1 cellular context compared by ENCODE assay signal in genomic region chr14:100406505-100407131, GRCh38.
TF ChIP-seq lines count a peak whose summit lies in the region.

No MANE protein-coding gene starts in this region.

TF ChIP-seq in K562, 482 proteins besides CTCF, POLR2A, EP300 and RAD21 (continued from another document):
- TF ChIP-seq MEIS2 (IDR thresholded peaks at IDR 0.05; ENCODE audit: partially characterized antibody) (peak; percentile 27), HDAC1 (IDR thresholded peaks at IDR 0.05) (peak in 1 of 2 experiments; percentile 60; a peak in 2 of 4 replicates), DMBX1 (CRISPR knock-in tag; IDR thresholded peaks at IDR 0.05; ENCODE audit: borderline replicate concordance) (peak; percentile 76; the same call in 1 of the 2 replicates), CBX3 (IDR thresholded peaks at IDR 0.05; ENCODE audit: borderline replicate concordance in 1 of 2, low read length in 2 of 2) (peak in 1 of 2 experiments; percentile 70; a peak in 1 of 3 replicates), ZNF175 (CRISPR knock-in tag; IDR thresholded peaks at IDR 0.05; ENCODE audit: low read depth) (peak; percentile 77; the same call in 1 of the 2 replicates), ARID1B (IDR thresholded peaks at IDR 0.05) (peak; percentile 66), PKNOX1 (IDR thresholded peaks at IDR 0.05) (peak; percentile 60), FOXP4 (CRISPR knock-in tag; IDR thresholded peaks at IDR 0.05; ENCODE audit: borderline replicate concordance) (no peak), NCOR1 (IDR thresholded peaks at IDR 0.05) (peak; percentile 40; the same call in 1 of the 2 replicates), USF1 (CRISPR knock-in tag; IDR thresholded peaks at IDR 0.05) (peak; percentile 72), DNMT1 (IDR thresholded peaks at IDR 0.05) (no peak), CBFA2T2 (conservative IDR thresholded peaks at IDR 0.05) (peak; percentile 58), ZNF444 (CRISPR knock-in tag; IDR thresholded peaks at IDR 0.05) (no peak), ZNF77 (CRISPR knock-in tag; IDR thresholded peaks at IDR 0.05) (no peak), CXXC5 (CRISPR knock-in tag; IDR thresholded peaks at IDR 0.05) (peak; percentile 39; the same call in 1 of the 2 replicates), SMARCE1 (IDR thresholded peaks at IDR 0.05) (no peak), TCF3 (CRISPR knock-in tag; IDR thresholded peaks at IDR 0.05) (peak; percentile 67), NR2C2 (CRISPR knock-in tag; IDR thresholded peaks at IDR 0.05) (no peak), NR2C2 (tag; IDR thresholded peaks at IDR 0.05) (peak; percentile 60; the same call in 1 of the 2 replicates), CREM (IDR thresholded peaks at IDR 0.05; ENCODE audit: low read depth) (peak; percentile 60), ZNF584 (CRISPR knock-in tag; IDR thresholded peaks at IDR 0.05; ENCODE audit: low read depth) (peak; percentile 60; the same call in 1 of the 2 replicates), TEAD4 (IDR thresholded peaks at IDR 0.05; ENCODE audit: low read length) (peak; percentile 56; the same call in 1 of the 2 replicates), TEAD4 (CRISPR knock-in tag; IDR thresholded peaks at IDR 0.05; ENCODE audit: borderline replicate concordance) (no peak), SOX6 (IDR thresholded peaks at IDR 0.05) (0 out of 2 replicates have a peak, but pooled peaks have one; percentile 32), CBFA2T3 (IDR thresholded peaks at IDR 0.05) (peak; percentile 83), SPI1 (IDR thresholded peaks at IDR 0.05; ENCODE audit: borderline replicate concordance, low read depth, low read length) (peak; percentile 69), HNRNPH1 (optimal IDR thresholded peaks at IDR 0.05; ENCODE audit: low read depth, low read length) (no peak), ELF2 (CRISPR knock-in tag; IDR thresholded peaks at IDR 0.05) (no peak), MYNN (IDR thresholded peaks at IDR 0.05) (peak; percentile 16; the same call in 1 of the 2 replicates), MYNN (CRISPR knock-in tag; IDR thresholded peaks at IDR 0.05) (no peak), EP400 (IDR thresholded peaks at IDR 0.05) (0 out of 2 replicates have a peak, but pooled peaks have one; percentile 18), SIN3B (IDR thresholded peaks at IDR 0.05; ENCODE audit: low read depth) (no peak), RAD51 (IDR thresholded peaks at IDR 0.05; ENCODE audit: borderline replicate concordance, low read depth) (peak; percentile 25; the same call in 1 of the 2 replicates), SMAD4 (CRISPR knock-in tag; conservative IDR thresholded peaks at IDR 0.05) (peak; percentile 22; the same call in 1 of the 2 replicates), WHSC1 (IDR thresholded peaks at IDR 0.05; ENCODE audit: low read length) (no peak), NFIC (IDR thresholded peaks at IDR 0.05) (0 out of 2 replicates have a peak, but pooled peaks have one; percentile 9), VEZF1 (CRISPR knock-in tag; IDR thresholded peaks at IDR 0.05) (peak; percentile 40), KDM1A (IDR thresholded peaks at IDR 0.05) (peak; percentile 43 to 70; a peak in 1 of 4 replicates), HOMEZ (CRISPR knock-in tag; IDR thresholded peaks at IDR 0.05) (no peak), MITF (IDR thresholded peaks at IDR 0.05) (0 out of 2 replicates have a peak, but pooled peaks have one; percentile 43), NR4A1 (CRISPR knock-in tag; IDR thresholded peaks at IDR 0.05) (peak; percentile 37; the same call in 1 of the 2 replicates), NR4A1 (tag; IDR thresholded peaks at IDR 0.05) (no peak), MNT (conservative IDR thresholded peaks at IDR 0.05) (peak in 1 of 2 experiments; percentile 39; a peak in 1 of 4 replicates), GATA2 (CRISPR knock-in tag; IDR thresholded peaks at IDR 0.05) (peak; percentile 14; the same call in 1 of the 2 replicates), GABPA (tag; conservative IDR thresholded peaks at IDR 0.05; ENCODE audit: low read depth) (peak; percentile 37)
TF ChIP-seq in K562: peak in this region for 62.
